ENCODE assay signal across 8 cellular contexts in the genomic region with DNA sequence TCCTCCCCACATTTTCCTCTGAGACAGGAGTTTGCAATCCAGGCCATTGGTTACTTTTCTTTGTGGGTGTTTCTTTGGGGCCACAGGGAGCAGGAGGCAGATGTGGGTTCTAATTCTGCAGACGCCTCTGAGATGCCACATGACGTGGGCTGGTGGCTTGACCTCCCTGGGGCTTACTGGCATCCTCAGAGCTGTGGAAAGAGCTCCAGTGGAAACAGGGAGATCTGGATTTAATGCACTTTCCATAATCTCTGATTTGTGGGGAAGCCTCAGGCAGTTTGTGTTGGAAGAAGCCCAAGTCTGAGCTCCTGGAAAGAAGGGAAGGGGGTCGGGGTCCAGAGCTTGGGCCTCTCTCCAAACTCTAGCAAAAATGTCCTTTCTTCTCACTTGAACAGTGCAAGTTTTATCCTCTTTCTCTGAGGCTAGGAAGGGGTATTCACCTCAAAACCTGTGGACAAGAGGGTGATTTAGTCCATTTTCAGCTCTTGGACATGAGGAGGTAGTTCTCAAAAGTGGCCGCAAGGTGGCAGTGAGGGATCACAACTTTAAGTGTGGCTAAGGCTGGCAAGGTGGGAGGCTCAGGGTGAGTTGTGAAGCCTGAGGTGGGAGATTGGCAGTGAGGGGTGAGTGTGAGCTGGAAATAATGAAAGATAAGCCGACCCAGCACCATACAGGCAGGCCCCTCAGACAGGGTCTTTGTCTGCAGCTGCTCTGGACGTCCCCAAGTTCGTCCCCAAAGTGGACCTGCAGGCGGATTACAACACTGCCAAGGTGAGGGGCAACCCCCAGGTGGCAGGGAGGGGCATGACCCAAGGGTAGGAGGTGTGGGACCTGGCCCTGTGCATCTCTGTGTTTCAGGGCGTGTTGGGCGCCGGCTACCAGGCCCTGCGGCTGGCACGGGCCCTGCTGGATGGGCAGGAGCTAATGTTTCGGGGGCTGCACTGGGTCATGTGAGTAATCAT. TPM values are rescaled to one million over a fixed set of nuclear protein-coding genes. Genes with fewer than 3 reads are reported as not detected.
DNase-seq lines count a peak whose midpoint lies in the region; ATAC-seq and TF ChIP-seq lines count a peak whose summit lies in the region.

No MANE protein-coding gene starts in this region.

- no peak overlapping the region for H3K27ac ChIP-seq in vagina

- no peak for ATAC-seq in GM21723 (IDR thresholded peaks at IDR 0.05; ENCODE audit: unreplicated experiment)

- intact Hi-C loops in activated T-helper 2 cell treated with anti-CD3 and anti-CD28 coated beads, Interferon-gamma antibody, Interleukin-2, Interleukin-4, amounts not matched to agents 10 μg/mL and 5 μg/mL and 100 μg/mL, durations not matched to agents 14 hours and 24 hours and 36 hours (cut with micrococcal nuclease), result loop anchor here (5.0 to 10.0 kb wide), 2 partner anchors 103 to 325 kb away; no protein-coding TSS in a partner anchor
- intact Hi-C loops in vagina (cut with DNase I), result no loop called here

- peak overlapping the region; percentile 81 for H3K27ac Mint-ChIP-seq in activated T-helper 2 cell treated with anti-CD3 and anti-CD28 coated beads, Interferon-gamma antibody, Interleukin-2, Interleukin-4, amounts not matched to agents 10 μg/mL and 5 μg/mL and 100 μg/mL, durations not matched to agents 14 hours and 24 hours and 36 hours
- peak overlapping the region; percentile 67 for H3K27ac Mint-ChIP-seq in osteocyte (ENCODE audit: unreplicated experiment)

- no peak overlapping the region for H3K4me3 Mint-ChIP-seq in activated T-helper 2 cell treated with anti-CD3 and anti-CD28 coated beads, Interferon-gamma antibody, Interleukin-2, Interleukin-4, amounts not matched to agents 10 μg/mL and 5 μg/mL and 100 μg/mL, durations not matched to agents 14 hours and 24 hours and 36 hours (ENCODE audit: low read depth)
- H3K4me3 Mint-ChIP-seq in osteocyte (ENCODE audit: unreplicated experiment), result no peak overlapping the region

- H3K27me3 ChIP-seq in vagina, result no peaks in the 10 kb centered on the region

- peak; percentile 80 for DNase-seq in EL
- peak; percentile 79 for DNase-seq in M059J (ENCODE audit: low read depth)
- peak; percentile 29 for DNase-seq in SHP77 treated with DMSO at 0.1 percent for 48 hours (lab: John Stamatoyannopoulos, UW)
- peak; percentile 44 for DNase-seq in activated T-helper 2 cell treated with anti-CD3 and anti-CD28 coated beads, Interferon-gamma antibody, Interleukin-2, Interleukin-4, amounts not matched to agents 10 μg/mL and 5 μg/mL and 100 μg/mL, durations not matched to agents 14 hours and 24 hours and 36 hours (ENCODE audit: low spot score)
- peak; percentile 78 for DNase-seq in fibroblast of villous mesenchyme (ENCODE audit: low read depth)
- DNase-seq in osteocyte (ENCODE audit: extremely low spot score, unreplicated experiment), result no peak
- no peak for DNase-seq in vagina (ENCODE audit: extremely low spot score in 2 of 2)

- TF ChIP-seq CTCF in fibroblast of villous mesenchyme (IDR thresholded peaks at IDR 0.05; ENCODE audit: insufficient read depth, low read depth, low read length) (peak; percentile 87), osteocyte (IDR thresholded peaks at IDR 0.05) (peak; percentile 86), vagina (IDR thresholded peaks at IDR 0.05) (peak; percentile 62 to 78 (median 75))

- no peak overlapping the region for H3K4me3 ChIP-seq in fibroblast of villous mesenchyme (ENCODE audit: low read depth, low read length)
- no peak overlapping the region for H3K4me3 ChIP-seq in vagina

- peaks cover 77% of the 10 kb centered on the region for H3K36me3 Mint-ChIP-seq in activated T-helper 2 cell treated with anti-CD3 and anti-CD28 coated beads, Interferon-gamma antibody, Interleukin-2, Interleukin-4, amounts not matched to agents 10 μg/mL and 5 μg/mL and 100 μg/mL, durations not matched to agents 14 hours and 24 hours and 36 hours (ENCODE audit: low read depth)
- peaks cover 15% of the 10 kb centered on the region for H3K36me3 Mint-ChIP-seq in osteocyte (ENCODE audit: unreplicated experiment)

- peaks cover 0 to 22% of the 10 kb centered on the region in 2 donors for H3K36me3 ChIP-seq in vagina

- peaks cover 4% of the 10 kb centered on the region for H3K4me1 ChIP-seq in vagina

- no peaks in the 10 kb centered on the region for H3K9me3 Mint-ChIP-seq in activated T-helper 2 cell treated with anti-CD3 and anti-CD28 coated beads, Interferon-gamma antibody, Interleukin-2, Interleukin-4, amounts not matched to agents 10 μg/mL and 5 μg/mL and 100 μg/mL, durations not matched to agents 14 hours and 24 hours and 36 hours
- H3K9me3 Mint-ChIP-seq in osteocyte (ENCODE audit: unreplicated experiment), result no peaks in the 10 kb centered on the region

- H3K4me1 Mint-ChIP-seq in activated T-helper 2 cell treated with anti-CD3 and anti-CD28 coated beads, Interferon-gamma antibody, Interleukin-2, Interleukin-4, amounts not matched to agents 10 μg/mL and 5 μg/mL and 100 μg/mL, durations not matched to agents 14 hours and 24 hours and 36 hours (ENCODE audit: low read depth), result peaks cover 17% of the 10 kb centered on the region
- peaks cover 22% of the 10 kb centered on the region for H3K4me1 Mint-ChIP-seq in osteocyte (ENCODE audit: unreplicated experiment)

- no peaks in the 10 kb centered on the region for H3K9me3 ChIP-seq in vagina

- no peaks in the 10 kb centered on the region for H3K27me3 Mint-ChIP-seq in activated T-helper 2 cell treated with anti-CD3 and anti-CD28 coated beads, Interferon-gamma antibody, Interleukin-2, Interleukin-4, amounts not matched to agents 10 μg/mL and 5 μg/mL and 100 μg/mL, durations not matched to agents 14 hours and 24 hours and 36 hours (ENCODE audit: low read depth)
- no peaks in the 10 kb centered on the region for H3K27me3 Mint-ChIP-seq in osteocyte (ENCODE audit: unreplicated experiment)

- TF ChIP-seq POLR2A in vagina (IDR thresholded peaks at IDR 0.05), result no peak

RNA-seq across cellular contexts. Expression of a gene that starts 9.2 kb away (rescaled TPM):
- total RNA-seq in M059J (2014; rRNA removed; shearing (Covaris generic)), result 7.6 and 12.2 TPM in 2 replicates
- 33.8 and 33.9 TPM in 2 replicates for total RNA-seq in activated T-helper 2 cell treated with anti-CD3 and anti-CD28 coated beads, Interferon-gamma antibody, Interleukin-2, Interleukin-4, amounts not matched to agents 10 μg/mL and 5 μg/mL and 100 μg/mL, durations not matched to agents 14 hours and 24 hours and 36 hours
- total RNA-seq in fibroblast of villous mesenchyme (23.7 and 25.8 TPM in 2 replicates), osteocyte (7.5 and 8.5 TPM in 2 replicates), vagina (10.1 TPM)

RNA-seq across cellular contexts. Expression of a gene that starts 27.9 kb away (rescaled TPM):
- total RNA-seq in M059J (2014; rRNA removed; shearing (Covaris generic)), result 1.6 and 4.1 TPM in 2 replicates
- 180 and 182 TPM in 2 replicates for total RNA-seq in activated T-helper 2 cell treated with anti-CD3 and anti-CD28 coated beads, Interferon-gamma antibody, Interleukin-2, Interleukin-4, amounts not matched to agents 10 μg/mL and 5 μg/mL and 100 μg/mL, durations not matched to agents 14 hours and 24 hours and 36 hours
- total RNA-seq in fibroblast of villous mesenchyme (0.86 and 1.6 TPM in 2 replicates), osteocyte (0.34 TPM in 1 of 2 replicates, not detected in the other), vagina (28.5 TPM)

Comparison
In these comparisons a context has a peak if more than half of its experiments do, and no peak if none do; other contexts are left out.
1. DNase-seq: peak in EL (single experiment), M059J (single experiment), SHP77 treated with DMSO at 0.1 percent for 48 hours (single experiment), activated T-helper 2 cell treated with anti-CD3 and anti-CD28 coated beads, Interferon-gamma antibody, Interleukin-2, Interleukin-4, amounts not matched to agents 10 μg/mL and 5 μg/mL and 100 μg/mL, durations not matched to agents 14 hours and 24 hours and 36 hours (single experiment) and fibroblast of villous mesenchyme (single experiment); none in osteocyte (single experiment) and vagina (0 of 2).
2. Peak in every context shown above with its lines, with median percentiles within 50 percentile points of each other: CTCF ChIP-seq.